29 cellular contexts compared by ENCODE assay signal in the genomic region with DNA sequence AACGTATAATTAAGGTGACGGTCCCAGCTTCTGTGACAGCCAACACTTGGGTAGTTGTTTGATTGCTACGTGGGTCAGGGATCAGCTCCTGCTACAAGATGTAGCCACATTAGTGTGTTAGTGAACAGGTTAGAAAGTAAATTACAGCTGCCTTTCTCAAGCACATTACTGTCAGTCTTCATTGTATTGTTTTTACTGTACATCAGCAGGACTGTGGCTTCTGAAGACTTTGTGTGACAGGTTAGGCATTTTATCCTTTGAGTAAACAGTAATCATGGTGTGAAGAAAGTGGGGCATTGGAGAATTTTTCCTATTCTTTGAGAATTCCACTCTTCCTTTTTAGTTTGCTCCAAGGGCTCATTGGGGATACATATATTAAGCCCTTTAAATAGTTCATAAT.
"Had no signal": no experiment of that assay in that cellular context is flagged by ENCODE, and none has a peak within 500 bp of the region (broad histone marks: within the 10 kb centered on the region; RNA-seq: fewer than 3 reads in every experiment).

No MANE protein-coding gene starts in this region.

- DNase-seq: activated CD4-positive, alpha-beta memory T cell treated with anti-CD3 and anti-CD28 coated beads for 36 hours; activated CD4-positive, alpha-beta T cell treated with anti-CD3 and anti-CD28 coated beads for 36 hours; activated CD4-positive, alpha-beta T cell treated with anti-CD3 and anti-CD28 coated beads, Interleukin-2, amount 10 ng/mL, durations not matched to agents 24 days and 14 days; activated CD4-positive, CD25-positive, alpha-beta regulatory T cell; activated CD4-positive, CD25-positive, alpha-beta regulatory T cell treated with anti-CD3 and anti-CD28 coated beads, Interleukin-2, amount 50 U/mL, for 72 hours; activated CD8-positive, alpha-beta memory T cell treated with anti-CD3 and anti-CD28 coated beads, Interleukin-2, amount 10 ng/mL, durations not matched to agents 7 days and 5 days; activated CD8-positive, alpha-beta memory T cell treated with anti-CD3 and anti-CD28 coated beads, Interleukin-2, amount 50 U/mL, for 4 hours; activated CD8-positive, alpha-beta T cell treated with anti-CD3 and anti-CD28 coated beads, Interleukin-2, amount 10 ng/mL, durations not matched to agents 7 days and 5 days; activated effector memory CD4-positive, alpha-beta T cell treated with anti-CD3 and anti-CD28 coated beads, Interleukin-2, amount 50 U/mL, for 16 hours; activated naive CD4-positive, alpha-beta T cell treated with anti-CD3 and anti-CD28 coated beads for 36 hours; activated naive CD8-positive, alpha-beta T cell treated with anti-CD3 and anti-CD28 coated beads for 36 hours; activated naive CD8-positive, alpha-beta T cell treated with anti-CD3 and anti-CD28 coated beads, Interleukin-2, amount 50 U/mL, for 24 hours; activated T-cell treated with anti-CD3 and anti-CD28 coated beads, Interleukin-2, amount 50 U/mL, for 1 hour; activated T-cell treated with anti-CD3 and anti-CD28 coated beads, Interleukin-2, amount 50 U/mL, for 48 hours; adrenal gland; amygdala; aorta; body of pancreas; caudate nucleus; cerebellar nuclear complex; colonic mucosa; effector CD8-positive, alpha-beta T cell; esophagus squamous epithelium; head of caudate nucleus; T-helper 2 cell had no signal

- ATAC-seq: activated CD4-positive, alpha-beta T cell treated with anti-CD3 and anti-CD28 coated beads for 36 hours; activated CD8-positive, alpha-beta memory T cell treated with anti-CD3 and anti-CD28 coated beads, Interleukin-2, amount 10 ng/mL, durations not matched to agents 7 days and 5 days; activated CD8-positive, alpha-beta T cell treated with anti-CD3 and anti-CD28 coated beads, Interleukin-2, amount 10 ng/mL, durations not matched to agents 7 days and 5 days; activated naive CD8-positive, alpha-beta T cell treated with anti-CD3 and anti-CD28 coated beads, Interleukin-2, amount 50 U/mL, for 24 hours; body of pancreas had no signal

- H3K4me3 ChIP-seq: adrenal gland, body of pancreas, colonic mucosa, esophagus squamous epithelium had no signal

- H3K27ac ChIP-seq: adrenal gland, body of pancreas, colonic mucosa, epithelial cell of prostate, esophagus squamous epithelium had no signal

- H3K36me3 ChIP-seq: adrenal gland, colonic mucosa, esophagus squamous epithelium had no signal

- H3K27me3 ChIP-seq: adrenal gland, body of pancreas, colonic mucosa, esophagus squamous epithelium had no signal

- H3K4me1 ChIP-seq: adrenal gland, body of pancreas, colonic mucosa had no signal

- FAIRE-seq: endometrium, endothelial cell of umbilical vein, frontal cortex had no signal

- H3K9me3 ChIP-seq: adrenal gland, body of pancreas, colonic mucosa, esophagus squamous epithelium had no signal
